Comparison of ENCODE assay signal across 9 cellular contexts in the genomic region with DNA sequence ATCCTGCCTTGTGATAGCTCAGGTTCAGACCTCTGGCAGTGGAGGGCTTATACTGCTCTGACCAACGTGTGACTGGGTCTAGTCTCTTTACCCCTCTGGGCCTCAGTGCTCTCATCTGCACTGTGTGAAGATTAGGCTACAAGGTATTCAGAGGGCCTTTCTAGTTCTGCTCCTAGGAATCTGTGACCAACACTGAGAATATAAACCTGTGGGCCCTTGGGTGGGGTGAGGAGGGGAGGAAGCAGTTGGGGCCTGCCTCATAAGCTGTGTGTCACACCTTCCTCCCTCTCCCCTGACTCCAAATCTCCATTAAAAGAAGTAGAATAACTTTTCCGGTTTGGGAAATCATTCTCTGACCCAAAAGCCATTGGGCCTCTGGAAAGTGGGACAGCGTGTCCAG.
A peak's percentile ranks its signal among the peaks of the same experiment; 100 is the strongest.
DNase-seq lines count a peak whose midpoint lies in the region; ATAC-seq and TF ChIP-seq lines count a peak whose summit lies in the region.
"Had no signal": no experiment of that assay in that cellular context is flagged by ENCODE, and none has a peak within 500 bp of the region (broad histone marks: within the 10 kb centered on the region; RNA-seq: fewer than 3 reads in every experiment).

No MANE protein-coding gene starts in this region.

- H3K4me3 ChIP-seq in right cardiac atrium (ENCODE audit: low read length) = no peak overlapping the region

- H3K9me3 Mint-ChIP-seq in HFFc6 = no peaks in the 10 kb centered on the region
- H3K9me3 Mint-ChIP-seq in activated T-helper 1 cell treated with anti-CD3 and anti-CD28 coated beads, Interleukin-12 subunit alpha, Interleukin-12 subunit beta, Interleukin-2, Interleukin-4 antibody, amounts not matched to agents 30 ng/mL and 10 ng/mL and 1 ng/mL, durations not matched to agents 14 hours and 24 hours and 36 hours = peaks cover 7% of the 10 kb centered on the region
- H3K9me3 Mint-ChIP-seq in stimulated activated naive B cell treated with anti-CD40 and anti-IgM and Interleukin-4, amounts not matched to agents 10 μg/mL and 1 μg/mL and 100 μg/mL, for 72 hours = peaks cover 0 to 2% of the 10 kb centered on the region in 2 donors

- no peaks in the 10 kb centered on the region; the same call in 1 of the 2 replicates for H3K27me3 Mint-ChIP-seq in HFFc6 (ENCODE audit: insufficient read depth)
- H3K27me3 Mint-ChIP-seq in activated T-helper 1 cell treated with anti-CD3 and anti-CD28 coated beads, Interleukin-12 subunit alpha, Interleukin-12 subunit beta, Interleukin-2, Interleukin-4 antibody, amounts not matched to agents 30 ng/mL and 10 ng/mL and 1 ng/mL, durations not matched to agents 14 hours and 24 hours and 36 hours (ENCODE audit: insufficient read depth) = no peaks in the 10 kb centered on the region
- H3K27me3 Mint-ChIP-seq in stimulated activated naive B cell treated with anti-CD40 and anti-IgM and Interleukin-4, amounts not matched to agents 10 μg/mL and 1 μg/mL and 100 μg/mL, for 72 hours = peaks cover 0 to 10% of the 10 kb centered on the region in 2 donors

- H3K9me3 ChIP-seq in right cardiac atrium (ENCODE audit: control insufficient read depth, low read length) = no peaks in the 10 kb centered on the region

- 42% methylated on average over 3 of the region's 3 CpGs for WGBS in right cardiac atrium

- H3K4me3 Mint-ChIP-seq in HFFc6 = no peak overlapping the region
- H3K4me3 Mint-ChIP-seq in activated T-helper 1 cell treated with anti-CD3 and anti-CD28 coated beads, Interleukin-12 subunit alpha, Interleukin-12 subunit beta, Interleukin-2, Interleukin-4 antibody, amounts not matched to agents 30 ng/mL and 10 ng/mL and 1 ng/mL, durations not matched to agents 14 hours and 24 hours and 36 hours = peak overlapping the region; percentile 39
- no peak overlapping the region for H3K4me3 Mint-ChIP-seq in stimulated activated naive B cell treated with anti-CD40 and anti-IgM and Interleukin-4, amounts not matched to agents 10 μg/mL and 1 μg/mL and 100 μg/mL, for 72 hours

- H3K4me1 ChIP-seq in right cardiac atrium (ENCODE audit: control insufficient read depth, insufficient read depth, low read length) = peaks cover 9% of the 10 kb centered on the region

- H3K4me1 Mint-ChIP-seq in HFFc6 (ENCODE audit: low read depth) = peaks cover 60% of the 10 kb centered on the region
- H3K4me1 Mint-ChIP-seq in activated T-helper 1 cell treated with anti-CD3 and anti-CD28 coated beads, Interleukin-12 subunit alpha, Interleukin-12 subunit beta, Interleukin-2, Interleukin-4 antibody, amounts not matched to agents 30 ng/mL and 10 ng/mL and 1 ng/mL, durations not matched to agents 14 hours and 24 hours and 36 hours (ENCODE audit: low read depth) = peaks cover 64% of the 10 kb centered on the region
- H3K4me1 Mint-ChIP-seq in stimulated activated naive B cell treated with anti-CD40 and anti-IgM and Interleukin-4, amounts not matched to agents 10 μg/mL and 1 μg/mL and 100 μg/mL, for 72 hours = peaks cover 26 to 43% of the 10 kb centered on the region in 2 donors

- H3K27me3 ChIP-seq in right cardiac atrium (ENCODE audit: control insufficient read depth, insufficient read depth) = no peaks in the 10 kb centered on the region

- intact Hi-C loops in activated T-helper 1 cell treated with anti-CD3 and anti-CD28 coated beads, Interleukin-12 subunit alpha, Interleukin-12 subunit beta, Interleukin-2, Interleukin-4 antibody, amounts not matched to agents 30 ng/mL and 10 ng/mL and 1 ng/mL, durations not matched to agents 14 hours and 24 hours and 36 hours (cut with micrococcal nuclease) = no loop called here
- intact Hi-C loops in right cardiac atrium (cut with DNase I) = no loop called here

- peak overlapping the region; percentile 79 for H3K27ac ChIP-seq in right cardiac atrium (ENCODE audit: low read length)

- no peaks in the 10 kb centered on the region for H3K36me3 Mint-ChIP-seq in HFFc6 (ENCODE audit: low read depth)
- H3K36me3 Mint-ChIP-seq in activated T-helper 1 cell treated with anti-CD3 and anti-CD28 coated beads, Interleukin-12 subunit alpha, Interleukin-12 subunit beta, Interleukin-2, Interleukin-4 antibody, amounts not matched to agents 30 ng/mL and 10 ng/mL and 1 ng/mL, durations not matched to agents 14 hours and 24 hours and 36 hours (ENCODE audit: low read depth) = peaks cover 5% of the 10 kb centered on the region
- H3K36me3 Mint-ChIP-seq in stimulated activated naive B cell treated with anti-CD40 and anti-IgM and Interleukin-4, amounts not matched to agents 10 μg/mL and 1 μg/mL and 100 μg/mL, for 72 hours = no peaks in the 10 kb centered on the region

- DNase-seq in HFFc6 (no peak), right cardiac atrium (no peak), GM19240 (ENCODE audit: insufficient read length, low spot score) (no peak), NCI-H2227 treated with DMSO at 0.1 percent for 48 hours (lab: John Stamatoyannopoulos, UW) (no peak), amniotic stem cell (lab: John Stamatoyannopoulos, UW) (no peak)
- no peak for DNase-seq in activated T-helper 1 cell treated with anti-CD3 and anti-CD28 coated beads, Interleukin-12 subunit alpha, Interleukin-12 subunit beta, Interleukin-2, Interleukin-4 antibody, amounts not matched to agents 30 ng/mL and 10 ng/mL and 1 ng/mL, durations not matched to agents 14 hours and 24 hours and 36 hours (ENCODE audit: low spot score)
- no peak for DNase-seq in stimulated activated naive B cell treated with anti-CD40 and anti-IgM and Interleukin-4, amounts not matched to agents 10 μg/mL and 1 μg/mL and 100 μg/mL, for 72 hours
- DNase-seq: NCI-H524 treated with DMSO at 0.1 percent for 48 hours had no signal

- no peak for TF ChIP-seq CTCF in HFFc6 (IDR thresholded peaks at IDR 0.05)

- ATAC-seq in right cardiac atrium = peak; percentile 17 to 84
- ATAC-seq in stimulated activated naive B cell treated with anti-CD40 and anti-IgM and Interleukin-4, amounts not matched to agents 10 μg/mL and 1 μg/mL and 100 μg/mL, for 72 hours (replicated peaks) = peak; percentile 21 to 26
- no peak for ATAC-seq in GM21423 (IDR thresholded peaks at IDR 0.05; ENCODE audit: unreplicated experiment)

- H3K27ac Mint-ChIP-seq in HFFc6 = peak overlapping the region; percentile 83
- H3K27ac Mint-ChIP-seq in activated T-helper 1 cell treated with anti-CD3 and anti-CD28 coated beads, Interleukin-12 subunit alpha, Interleukin-12 subunit beta, Interleukin-2, Interleukin-4 antibody, amounts not matched to agents 30 ng/mL and 10 ng/mL and 1 ng/mL, durations not matched to agents 14 hours and 24 hours and 36 hours = peak overlapping the region; percentile 94
- peak overlapping the region; percentile 77 for H3K27ac Mint-ChIP-seq in stimulated activated naive B cell treated with anti-CD40 and anti-IgM and Interleukin-4, amounts not matched to agents 10 μg/mL and 1 μg/mL and 100 μg/mL, for 72 hours
